ENCODE assay signal across 1 cellular context in the genomic region with DNA sequence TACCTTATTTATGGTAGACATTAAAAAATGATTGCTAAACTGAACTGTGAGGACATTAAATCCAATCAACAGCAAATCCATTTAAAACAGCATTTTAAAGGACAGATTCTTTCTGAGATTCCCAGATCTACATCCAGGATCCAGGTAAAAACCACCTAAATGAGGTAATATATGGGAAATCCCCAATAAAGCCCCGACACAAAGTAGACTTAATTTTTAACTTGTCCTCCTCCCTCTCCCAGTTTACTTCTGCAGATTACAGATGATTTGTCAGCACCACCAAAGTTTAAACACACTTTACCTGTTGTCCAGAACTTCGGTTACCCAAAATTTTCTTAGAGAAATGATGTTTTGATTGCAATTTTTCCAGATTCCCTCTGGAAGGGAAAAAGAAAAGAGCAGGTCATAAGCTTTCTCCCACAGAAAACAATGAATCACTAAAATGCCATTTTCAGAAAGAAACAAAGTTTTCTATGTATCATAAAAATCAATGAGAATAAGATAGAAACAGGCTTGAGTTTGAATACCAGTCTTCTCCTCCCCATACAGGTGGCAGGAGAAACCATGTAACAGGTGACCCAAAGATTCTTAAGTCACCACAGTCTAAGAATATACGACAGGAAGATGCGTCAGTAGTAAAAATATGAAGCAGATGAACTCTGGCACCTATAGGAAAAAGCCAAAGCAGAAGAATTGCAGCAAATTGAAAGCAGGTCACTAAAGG.
A peak's percentile ranks its signal among the peaks of the same experiment; 100 is the strongest.
TF ChIP-seq lines count a peak whose summit lies in the region.

No MANE protein-coding gene starts in this region.

TF ChIP-seq in GM12878, 131 proteins besides CTCF, POLR2A, EP300 and RAD21:
- TF ChIP-seq SMARCA5 (IDR thresholded peaks at IDR 0.05) (no peak), STAT1 (conservative IDR thresholded peaks at IDR 0.05) (no peak)
- TF ChIP-seq, protein P1, sequence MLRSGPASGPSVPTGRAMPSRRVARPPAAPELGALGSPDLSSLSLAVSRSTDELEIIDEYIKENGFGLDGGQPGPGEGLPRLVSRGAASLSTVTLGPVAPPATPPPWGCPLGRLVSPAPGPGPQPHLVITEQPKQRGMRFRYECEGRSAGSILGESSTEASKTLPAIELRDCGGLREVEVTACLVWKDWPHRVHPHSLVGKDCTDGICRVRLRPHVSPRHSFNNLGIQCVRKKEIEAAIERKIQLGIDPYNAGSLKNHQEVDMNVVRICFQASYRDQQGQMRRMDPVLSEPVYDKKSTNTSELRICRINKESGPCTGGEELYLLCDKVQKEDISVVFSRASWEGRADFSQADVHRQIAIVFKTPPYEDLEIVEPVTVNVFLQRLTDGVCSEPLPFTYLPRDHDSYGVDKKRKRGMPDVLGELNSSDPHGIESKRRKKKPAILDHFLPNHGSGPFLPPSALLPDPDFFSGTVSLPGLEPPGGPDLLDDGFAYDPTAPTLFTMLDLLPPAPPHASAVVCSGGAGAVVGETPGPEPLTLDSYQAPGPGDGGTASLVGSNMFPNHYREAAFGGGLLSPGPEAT (IDR thresholded peaks at IDR 0.05; ENCODE audit: low read depth) = 0 out of 2 replicates have a peak, but pooled peaks have one; percentile 23
- TF ChIP-seq, protein P2, sequence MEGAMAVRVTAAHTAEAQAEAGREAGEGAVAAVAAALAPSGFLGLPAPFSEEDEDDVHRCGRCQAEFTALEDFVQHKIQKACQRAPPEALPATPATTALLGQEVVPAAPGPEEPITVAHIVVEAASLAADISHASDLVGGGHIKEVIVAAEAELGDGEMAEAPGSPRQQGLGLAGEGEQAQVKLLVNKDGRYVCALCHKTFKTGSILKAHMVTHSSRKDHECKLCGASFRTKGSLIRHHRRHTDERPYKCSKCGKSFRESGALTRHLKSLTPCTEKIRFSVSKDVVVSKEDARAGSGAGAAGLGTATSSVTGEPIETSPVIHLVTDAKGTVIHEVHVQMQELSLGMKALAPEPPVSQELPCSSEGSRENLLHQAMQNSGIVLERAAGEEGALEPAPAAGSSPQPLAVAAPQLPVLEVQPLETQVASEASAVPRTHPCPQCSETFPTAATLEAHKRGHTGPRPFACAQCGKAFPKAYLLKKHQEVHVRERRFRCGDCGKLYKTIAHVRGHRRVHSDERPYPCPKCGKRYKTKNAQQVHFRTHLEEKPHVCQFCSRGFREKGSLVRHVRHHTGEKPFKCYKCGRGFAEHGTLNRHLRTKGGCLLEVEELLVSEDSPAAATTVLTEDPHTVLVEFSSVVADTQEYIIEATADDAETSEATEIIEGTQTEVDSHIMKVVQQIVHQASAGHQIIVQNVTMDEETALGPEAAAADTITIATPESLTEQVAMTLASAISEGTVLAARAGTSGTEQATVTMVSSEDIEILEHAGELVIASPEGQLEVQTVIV (IDR thresholded peaks at IDR 0.05; ENCODE audit: borderline replicate concordance, partially characterized antibody) = no peak
